ENCODE assay signal across 28 cellular contexts in the genomic region with DNA sequence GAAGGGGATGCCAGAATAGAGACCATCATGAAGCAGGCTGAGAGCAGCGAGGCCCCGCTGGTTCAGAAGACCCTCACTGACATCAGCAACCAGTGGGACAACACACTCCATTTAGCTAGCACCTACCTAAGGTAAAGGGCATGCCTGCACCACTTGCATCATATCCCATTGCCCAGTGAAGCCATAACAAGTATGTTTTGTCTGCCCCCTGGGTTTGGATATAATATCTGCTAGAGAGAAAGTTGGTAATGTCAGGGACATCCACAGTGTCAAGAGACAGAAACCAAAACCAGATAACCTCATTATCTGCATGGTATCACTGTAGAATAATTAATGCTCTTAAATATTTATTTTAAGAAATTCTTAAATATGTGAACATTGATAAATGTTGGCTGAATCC.
"Had no signal": no experiment of that assay in that cellular context is flagged by ENCODE, and none has a peak within 500 bp of the region (broad histone marks: within the 10 kb centered on the region; RNA-seq: fewer than 3 reads in every experiment).

No MANE protein-coding gene starts in this region.

- H3K27ac ChIP-seq: ascending aorta, cardiac muscle cell, KMS-11, SK-N-MC, WERI-Rb-1 had no signal

- H3K9me3 ChIP-seq: ascending aorta had no signal

- ATAC-seq: activated CD8-positive, alpha-beta T cell treated with anti-CD3 and anti-CD28 coated beads for 36 hours; activated T-cell treated with anti-CD3 and anti-CD28 coated beads, Interleukin-2, amount 50 U/mL, for 72 hours; activated T-helper 17 cell treated with anti-CD3 and anti-CD28 coated beads, Interleukin-2, amount 50 U/mL, for 72 hours had no signal

- H3K4me1 ChIP-seq: ascending aorta had no signal

- H3K4me3 ChIP-seq: ascending aorta, cardiac muscle cell, SK-N-MC had no signal

- DNase-seq: activated CD4-positive, alpha-beta T cell treated with anti-CD3 and anti-CD28 coated beads for 1 hour; activated CD4-positive, alpha-beta T cell treated with anti-CD3 and anti-CD28 coated beads for 48 hours; activated CD4-positive, CD25-positive, alpha-beta regulatory T cell; activated CD8-positive, alpha-beta T cell treated with anti-CD3 and anti-CD28 coated beads for 36 hours; activated effector memory CD4-positive, alpha-beta T cell treated with anti-CD3 and anti-CD28 coated beads, Interleukin-2, amount 50 U/mL, for 16 hours; activated naive CD4-positive, alpha-beta T cell; activated naive CD4-positive, alpha-beta T cell treated with anti-CD3 and anti-CD28 coated beads, Interleukin-2, amount 50 U/mL, for 16 hours; activated naive CD8-positive, alpha-beta T cell treated with anti-CD3 and anti-CD28 coated beads for 36 hours; activated T-cell treated with anti-CD3 and anti-CD28 coated beads, Interleukin-2, amount 50 U/mL, for 1 hour; activated T-cell treated with anti-CD3 and anti-CD28 coated beads, Interleukin-2, amount 50 U/mL, for 72 hours; amniotic stem cell; NCI-H1048; NCI-H1105 treated with DMSO at 0.1 percent for 48 hours; NCI-H1436; NCI-H1694; NCI-H1930; NCI-H2081 treated with DMSO at 0.1 percent for 48 hours; NCI-H226; NCI-H446 treated with DMSO at 0.1 percent for 48 hours; NCI-H524; Right ventricle myocardium superior; T1000; WERI-Rb-1 had no signal
